In the genomic region with DNA sequence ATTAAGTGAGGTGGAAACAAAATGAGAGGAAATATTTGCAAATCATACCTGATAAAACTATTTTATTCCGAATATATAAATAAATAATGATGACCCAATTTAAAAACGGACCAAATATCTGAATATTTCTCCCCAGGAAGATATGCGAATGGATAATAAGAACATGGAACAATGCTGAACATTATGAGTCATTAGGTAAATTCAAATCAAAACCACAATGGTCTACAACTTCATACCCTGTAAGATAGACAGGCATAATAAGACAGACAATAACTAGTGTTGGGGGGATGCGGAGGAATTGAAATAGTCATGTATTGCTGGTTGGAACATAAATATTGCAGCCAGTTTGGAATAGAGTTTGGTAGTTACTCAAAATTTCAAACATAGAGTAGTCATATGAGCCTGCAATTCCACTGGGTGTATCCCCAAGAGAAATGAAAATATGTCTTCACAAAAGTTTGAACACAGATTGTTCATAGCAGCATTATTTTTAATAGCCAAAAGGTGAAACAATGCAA, we compare ENCODE assay signal across 26 cellular contexts. TPM values are rescaled to one million over a fixed set of nuclear protein-coding genes. Genes with fewer than 3 reads are reported as not detected.
"Had no signal": no experiment of that assay in that cellular context is flagged by ENCODE, and none has a peak within 500 bp of the region (broad histone marks: within the 10 kb centered on the region; RNA-seq: fewer than 3 reads in every experiment).

No MANE protein-coding gene starts in this region.

- H3K4me1 ChIP-seq: gastrocnemius medialis, left ventricle myocardium inferior, sigmoid colon, transverse colon had no signal

- H3K4me3 ChIP-seq: gastrocnemius medialis, left ventricle myocardium inferior, sigmoid colon, transverse colon had no signal

- DNase-seq: activated B cell treated with CpG ODN at 0.5 μM for 24 hours; activated CD4-positive, alpha-beta T cell treated with anti-CD3 and anti-CD28 coated beads for 36 hours; activated CD4-positive, alpha-beta T cell treated with anti-CD3 and anti-CD28 coated beads, Interleukin-2, amount 50 U/mL, for 4 hours; activated CD8-positive, alpha-beta memory T cell treated with anti-CD3 and anti-CD28 coated beads, Interleukin-2, amount 50 U/mL, for 48 hours; activated naive CD4-positive, alpha-beta T cell; activated T-cell treated with anti-CD3 and anti-CD28 coated beads, Interleukin-2, amount 50 U/mL, for 4 hours; effector CD4-positive, alpha-beta T cell; erythroblast; gastrocnemius medialis; head of caudate nucleus; hypothalamus; left ventricle myocardium inferior; natural killer cell; retina; sigmoid colon; stimulated activated CD4-positive, alpha-beta T cell treated with anti-CD3 and anti-CD28 coated beads, Interleukin-2, amount 100 ng/mL, for 48 hours; stimulated activated CD8-positive, alpha-beta memory T cell treated with anti-CD3 and anti-CD28 coated beads, Interleukin-4, amount 100 ng/mL, for 48 hours; stimulated activated naive B cell treated with anti-CD40 and anti-IgM and Interleukin-4, amounts not matched to agents 10 μg/mL and 1 μg/mL and 100 μg/mL, for 72 hours; T-helper 9 cell; transverse colon had no signal

- H3K27ac Mint-ChIP-seq: activated B cell treated with CpG ODN at 0.5 μM for 24 hours; activated CD4-positive, alpha-beta T cell treated with anti-CD3 and anti-CD28 coated beads for 36 hours; activated naive CD8-positive, alpha-beta T cell; activated T-helper 2 cell treated with anti-CD3 and anti-CD28 coated beads, Interferon-gamma antibody, Interleukin-2, Interleukin-4, amounts not matched to agents 10 μg/mL and 5 μg/mL and 100 μg/mL, durations not matched to agents 14 hours and 24 hours and 36 hours; mesothelial cell of epicardium; natural killer cell; progenitor cell of endocrine pancreas; stimulated activated naive B cell treated with anti-CD40 and anti-IgM and Interleukin-4, amounts not matched to agents 10 μg/mL and 1 μg/mL and 100 μg/mL, for 72 hours had no signal

- H3K27ac ChIP-seq: gastrocnemius medialis, left ventricle myocardium inferior, sigmoid colon, transverse colon had no signal

- H3K4me1 Mint-ChIP-seq: activated B cell treated with CpG ODN at 0.5 μM for 24 hours; mesothelial cell of epicardium; natural killer cell; stimulated activated naive B cell treated with anti-CD40 and anti-IgM and Interleukin-4, amounts not matched to agents 10 μg/mL and 1 μg/mL and 100 μg/mL, for 72 hours had no signal

- H3K9me3 Mint-ChIP-seq: activated T-cell treated with anti-CD3 and anti-CD28 coated beads, Interleukin-2, amount 50 U/mL, for 4 hours; activated T-helper 2 cell treated with anti-CD3 and anti-CD28 coated beads, Interferon-gamma antibody, Interleukin-2, Interleukin-4, amounts not matched to agents 10 μg/mL and 5 μg/mL and 100 μg/mL, durations not matched to agents 14 hours and 24 hours and 36 hours; natural killer cell had no signal

- H3K27me3 Mint-ChIP-seq: activated B cell treated with CpG ODN at 0.5 μM for 24 hours; activated CD4-positive, alpha-beta T cell treated with anti-CD3 and anti-CD28 coated beads for 36 hours; activated naive CD8-positive, alpha-beta T cell; progenitor cell of endocrine pancreas; stimulated activated naive B cell treated with anti-CD40 and anti-IgM and Interleukin-4, amounts not matched to agents 10 μg/mL and 1 μg/mL and 100 μg/mL, for 72 hours had no signal

- H3K36me3 Mint-ChIP-seq: activated naive CD8-positive, alpha-beta T cell; mesothelial cell of epicardium; natural killer cell; stimulated activated naive B cell treated with anti-CD40 and anti-IgM and Interleukin-4, amounts not matched to agents 10 μg/mL and 1 μg/mL and 100 μg/mL, for 72 hours had no signal

- H3K36me3 ChIP-seq: gastrocnemius medialis, left ventricle myocardium inferior, sigmoid colon, transverse colon had no signal

- H3K9me3 ChIP-seq: gastrocnemius medialis, left ventricle myocardium inferior, sigmoid colon, transverse colon had no signal

- H3K4me3 Mint-ChIP-seq: activated B cell treated with CpG ODN at 0.5 μM for 24 hours; activated CD4-positive, alpha-beta T cell treated with anti-CD3 and anti-CD28 coated beads for 36 hours; activated naive CD8-positive, alpha-beta T cell; activated T-cell treated with anti-CD3 and anti-CD28 coated beads, Interleukin-2, amount 50 U/mL, for 4 hours; mesothelial cell of epicardium; natural killer cell; stimulated activated naive B cell treated with anti-CD40 and anti-IgM and Interleukin-4, amounts not matched to agents 10 μg/mL and 1 μg/mL and 100 μg/mL, for 72 hours had no signal

RNA-seq across cellular contexts. Expression of a gene that starts 47.6 kb away (rescaled TPM):
- total RNA-seq: cardiac septum, lung microvascular endothelial cell had no signal
